Comparison of ENCODE assay signal across 25 cellular contexts in genomic region chr16:67762385-67762784, GRCh38. TPM values are rescaled to one million over a fixed set of nuclear protein-coding genes. Genes with fewer than 3 reads are reported as not detected.
A peak's percentile ranks its signal among the peaks of the same experiment; 100 is the strongest.
DNase-seq lines count a peak whose midpoint lies in the region; ATAC-seq, FAIRE-seq and TF ChIP-seq lines count a peak whose summit lies in the region.
"Had no signal": no experiment of that assay in that cellular context is flagged by ENCODE, and none has a peak within 500 bp of the region (broad histone marks: within the 10 kb centered on the region; RNA-seq: fewer than 3 reads in every experiment).

No MANE protein-coding gene starts in this region.

- no peak overlapping the region for H2AFZ ChIP-seq in H1 (ENCODE audit: low read length)

- H3K18ac ChIP-seq in H1 (ENCODE audit: extremely low read depth, low read length): no peak overlapping the region

- no peak overlapping the region for H3K23ac ChIP-seq in H1 (ENCODE audit: insufficient read length)

- H2BK15ac ChIP-seq in H1 (ENCODE audit: low read length): no peak overlapping the region

- CTCF ChIA-PET in RWPE1 (lab: Yijun Ruan, JAX): interaction anchor here (0.8 kb wide), 1 partner anchor 66 kb away, joined by 5 read pairs; no protein-coding TSS in a partner anchor
- CTCF ChIA-PET in H1 (lab: Charles Lee; ENCODE audit: partially characterized antibody): interaction anchor here (0.6 to 1.1 kb wide), 3 partner anchors 30 to 90 kb away, joined by 3 to 5 read pairs (median 4); no protein-coding TSS in a partner anchor
- CTCF ChIA-PET in Calu3 (lab: Charles Lee): interaction anchor here (1.1 kb wide), 1 partner anchor 14 kb away, joined by 5 read pairs; no protein-coding TSS in a partner anchor

- TF ChIP-seq POLR2A in H1 (IDR thresholded peaks at IDR 0.05; ENCODE audit: control extremely low read depth in 1 of 2, low read depth in 2 of 2, low read length in 2 of 2): no peak

- H4K20me1 ChIP-seq in H1 (replicated peaks in 1 of 2; ENCODE audit: control insufficient read depth in 1 of 2, insufficient read depth in 2 of 2, low read length in 2 of 2): peaks cover 0 to 23% of the 10 kb centered on the region in 2 experiments

- H3K79me1 ChIP-seq in H1 (ENCODE audit: low read depth, low read length): peaks cover 3% of the 10 kb centered on the region; the same call in 1 of the 2 replicates

- TF ChIP-seq RAD21 in H1 (IDR thresholded peaks at IDR 0.05 in 1 of 2, conservative IDR thresholded peaks at IDR 0.05 in 1 of 2; ENCODE audit: low read depth in 2 of 2, low read length in 2 of 2): no peak

- H4K8ac ChIP-seq in H1 (ENCODE audit: extremely low read depth, insufficient read depth, low read length): peak overlapping the region; percentile 42; the same call in 1 of the 2 replicates

- no peak for FAIRE-seq in H1 (lab: Jason Lieb, UNC)
- FAIRE-seq: A204.1, HepG2, RCC 7860 had no signal

- no peak overlapping the region for H2AK5ac ChIP-seq in H1 (ENCODE audit: low read depth, low read length)

- no peaks in the 10 kb centered on the region for H3K27me3 Mint-ChIP-seq in activated T-cell treated with anti-CD3 and anti-CD28 coated beads, Interleukin-2, amount 50 U/mL, for 24 hours
- H3K27me3 Mint-ChIP-seq in nephron progenitor cell (ENCODE audit: low read depth, poor library complexity) (no peaks in the 10 kb centered on the region), Calu3 (ENCODE audit: unreplicated experiment) (no peaks in the 10 kb centered on the region)
- H3K27me3 Mint-ChIP-seq: CD4-positive, alpha-beta T cell had no signal

- no peak overlapping the region for H3K4me3 ChIP-seq in H1 (ENCODE audit: extremely low read depth in 1 of 4, insufficient read depth in 2 of 4, low read depth in 3 of 4, low read length in 4 of 4)
- H3K4me3 ChIP-seq in colonic mucosa: no peak overlapping the region
- H3K4me3 ChIP-seq: BLaER1 had no signal

- no peaks in the 10 kb centered on the region for H3K79me2 ChIP-seq in H1 (ENCODE audit: control insufficient read depth in 1 of 2, insufficient read depth in 2 of 2, low read length in 2 of 2)

- H3K9me3 Mint-ChIP-seq in activated T-cell treated with anti-CD3 and anti-CD28 coated beads, Interleukin-2, amount 50 U/mL, for 24 hours: no peaks in the 10 kb centered on the region
- H3K9me3 Mint-ChIP-seq in nephron progenitor cell: no peaks in the 10 kb centered on the region
- no peaks in the 10 kb centered on the region for H3K9me3 Mint-ChIP-seq in Calu3 (ENCODE audit: low read depth, unreplicated experiment)
- H3K9me3 Mint-ChIP-seq: CD4-positive, alpha-beta T cell had no signal

- H3K56ac ChIP-seq in H1 (replicated peaks; ENCODE audit: insufficient read length, low read depth, low read length): no peak overlapping the region

- H3K36me3 ChIP-seq in H1 (ENCODE audit: control insufficient read depth in 2 of 4, insufficient read depth in 4 of 4, low read length in 3 of 4) (no peaks in the 10 kb centered on the region), colonic mucosa (no peaks in the 10 kb centered on the region)

- H2BK12ac ChIP-seq in H1 (ENCODE audit: low read depth, low read length): no peak overlapping the region

- no peak for TF ChIP-seq EP300 in H1 (IDR thresholded peaks at IDR 0.05; ENCODE audit: borderline replicate concordance in 1 of 2, low read depth in 2 of 2, low read length in 2 of 2)

- no peak overlapping the region for H4K91ac ChIP-seq in H1 (replicated peaks; ENCODE audit: insufficient read length, low read length)

- no peaks in the 10 kb centered on the region for H3K4me1 ChIP-seq in H1 (replicated peaks in 1 of 4; ENCODE audit: control insufficient read depth in 3 of 4, insufficient read depth in 4 of 4, low read length in 3 of 4)
- no peaks in the 10 kb centered on the region for H3K4me1 ChIP-seq in colonic mucosa

- H3K36me3 Mint-ChIP-seq in activated T-cell treated with anti-CD3 and anti-CD28 coated beads, Interleukin-2, amount 50 U/mL, for 24 hours (ENCODE audit: low read depth): peaks cover 44% of the 10 kb centered on the region
- H3K36me3 Mint-ChIP-seq in nephron progenitor cell (ENCODE audit: low read depth): peaks cover 31% of the 10 kb centered on the region
- no peaks in the 10 kb centered on the region for H3K36me3 Mint-ChIP-seq in Calu3 (ENCODE audit: insufficient read depth, unreplicated experiment)

- no peaks in the 10 kb centered on the region for H3K9me3 ChIP-seq in H1 (ENCODE audit: insufficient read depth in 2 of 2, low read depth in 1 of 2, low read length in 1 of 2)
- H3K9me3 ChIP-seq in colonic mucosa: no peaks in the 10 kb centered on the region
- H3K9me3 ChIP-seq: BLaER1 had no signal

- no peak for ATAC-seq in GM18861 (IDR thresholded peaks at IDR 0.05; ENCODE audit: unreplicated experiment)
- ATAC-seq: SK-N-SH treated with all-trans-retinoic acid at 6 μM for 48 hours had no signal

- no peak overlapping the region for H2BK120ac ChIP-seq in H1 (replicated peaks; ENCODE audit: low read depth, low read length)

- no peaks in the 10 kb centered on the region for H3K23me2 ChIP-seq in H1 (ENCODE audit: low read depth, low read length)

- H4K5ac ChIP-seq in H1 (ENCODE audit: insufficient read length, low read depth, low read length): no peak overlapping the region

- H3K4me3 Mint-ChIP-seq in activated T-cell treated with anti-CD3 and anti-CD28 coated beads, Interleukin-2, amount 50 U/mL, for 24 hours: no peak overlapping the region
- no peak overlapping the region for H3K4me3 Mint-ChIP-seq in nephron progenitor cell
- H3K4me3 Mint-ChIP-seq in Calu3 (ENCODE audit: low read depth, unreplicated experiment): no peak overlapping the region
- H3K4me3 Mint-ChIP-seq: CD4-positive, alpha-beta T cell had no signal

- no peak overlapping the region for H3K4me2 ChIP-seq in H1 (ENCODE audit: insufficient read depth in 1 of 2, low read depth in 2 of 2, low read length in 2 of 2)
- H3K4me2 ChIP-seq: BLaER1 had no signal

- no peak overlapping the region for H3K9ac ChIP-seq in H1 (replicated peaks in 1 of 4; ENCODE audit: extremely low read depth in 1 of 4, low read depth in 3 of 4, low read length in 3 of 4)
- H3K9ac ChIP-seq in colonic mucosa (ENCODE audit: low read depth in 2 of 2, low read length in 2 of 2): no peak overlapping the region
- H3K9ac ChIP-seq: BLaER1 had no signal

- no peak overlapping the region for H2BK20ac ChIP-seq in H1 (ENCODE audit: low read length)

- H3K27ac ChIP-seq in RWPE1 (peak overlapping the region; percentile 12; the same call in 1 of the 2 replicates), H1 (ENCODE audit: low read depth, low read length) (no peak overlapping the region), colonic mucosa (no peak overlapping the region)
- H3K27ac ChIP-seq: BLaER1 had no signal

- intact Hi-C loops in colonic mucosa (cut with DNase I) (no loop called here), Calu3 (cut with micrococcal nuclease; ENCODE audit: unreplicated experiment) (no loop called here)

- H2BK5ac ChIP-seq in H1 (ENCODE audit: low read depth, low read length): no peak overlapping the region; the same call in 1 of the 2 replicates

- WGBS in H1 (ENCODE audit: extremely low coverage in 1 of 2, insufficient coverage in 1 of 2, insufficient read length in 1 of 2, insufficient replicate concordance in 2 of 2, low coverage in 1 of 2, low lambda C conversion rate in 2 of 2, missing lambda C conversion rate in 1 of 2), 2 experiments: 86% methylated on average over 2 of the region's 2 CpGs; no CpG with 5 or more reads in 1 of the 2 experiments

- H3K27me3 ChIP-seq in H1 (replicated peaks in 1 of 4; ENCODE audit: control insufficient read depth in 3 of 4, extremely low read depth in 1 of 4, insufficient read depth in 3 of 4, low read length in 3 of 4) (no peaks in the 10 kb centered on the region), colonic mucosa (no peaks in the 10 kb centered on the region)
- H3K27me3 ChIP-seq: BLaER1 had no signal

- no peak for DNase-seq in activated T-cell treated with anti-CD3 and anti-CD28 coated beads, Interleukin-2, amount 50 U/mL, for 24 hours
- no peak for DNase-seq in activated T-cell treated with anti-CD3 and anti-CD28 coated beads, Interleukin-2, amount 50 U/mL, for 48 hours
- DNase-seq in RWPE1 (ENCODE audit: low spot score): no peak
- DNase-seq in H1 (ENCODE audit: low read depth in 1 of 2, low spot score in 2 of 2): no peak
- no peak for DNase-seq in nephron progenitor cell
- DNase-seq in colonic mucosa: no peak
- no peak for DNase-seq in Calu3
- DNase-seq: CD4-positive, alpha-beta T cell; COR-L47; GDM1; H7; Karpas-422; NCI-H1092; NCI-H1417 treated with DMSO at 0.1 percent for 48 hours; NCI-H1694 treated with DMSO at 0.1 percent for 48 hours; NCI-H2081; NCI-H2227 treated with DMSO at 0.1 percent for 48 hours; NCI-H69; OCI-M1 had no signal

- no peak for TF ChIP-seq CTCF in RWPE1 (conservative IDR thresholded peaks at IDR 0.05; ENCODE audit: low read depth)
- TF ChIP-seq CTCF in H1 (IDR thresholded peaks at IDR 0.05; ENCODE audit: control extremely low read depth in 1 of 3, insufficient read depth in 1 of 3, low read depth in 1 of 3, low read length in 3 of 3): no peak
- no peak for TF ChIP-seq CTCF in nephron progenitor cell (IDR thresholded peaks at IDR 0.05)
- no peak for TF ChIP-seq CTCF in colonic mucosa (IDR thresholded peaks at IDR 0.05)
- TF ChIP-seq CTCF in Calu3 (IDR thresholded peaks at IDR 0.05; ENCODE audit: unreplicated experiment): no peak

- H3K4me1 Mint-ChIP-seq in activated T-cell treated with anti-CD3 and anti-CD28 coated beads, Interleukin-2, amount 50 U/mL, for 24 hours (ENCODE audit: low read depth): peaks cover 10% of the 10 kb centered on the region
- H3K4me1 Mint-ChIP-seq in nephron progenitor cell (peaks cover 21% of the 10 kb centered on the region), Calu3 (ENCODE audit: low read depth, unreplicated experiment) (no peaks in the 10 kb centered on the region)

- H3K14ac ChIP-seq in H1 (ENCODE audit: insufficient read length): no peak overlapping the region

- POLR2A ChIA-PET in RWPE1 (lab: Yijun Ruan, JAX; ENCODE audit: low non-redundant PET): no interaction called here
- POLR2A ChIA-PET in H1 (lab: Charles Lee; ENCODE audit: partially characterized antibody): no interaction called here

- no peak overlapping the region for H3K4ac ChIP-seq in H1 (replicated peaks; ENCODE audit: insufficient read length, low read depth, low read length)

- no TSS peak for BruUV-seq in Calu3 (replicated peaks; lab: Mats Ljungman, UMichigan)

- H3K27ac Mint-ChIP-seq in activated T-cell treated with anti-CD3 and anti-CD28 coated beads, Interleukin-2, amount 50 U/mL, for 24 hours: peak overlapping the region; percentile 18
- H3K27ac Mint-ChIP-seq in nephron progenitor cell: peak overlapping the region; percentile 91
- H3K27ac Mint-ChIP-seq in Calu3 (ENCODE audit: unreplicated experiment): no peak overlapping the region
- H3K27ac Mint-ChIP-seq: CD4-positive, alpha-beta T cell had no signal

RNA-seq across cellular contexts. Expression of gene GFOD2, which starts 43.3 kb away (rescaled TPM):
- 33.2 and 35.4 TPM in 2 replicates for total RNA-seq in H1 (2021; fragmentation: NEBNext Ultra II Directional; extraction: Animal tissue kit (Norgen Biotek cat#: 25700))
- 21.4 and 24.5 TPM in 2 replicates for polyA plus RNA-seq in H1 (2011; rRNA removed)
- polyA plus RNA-seq in H1 (2011; cell fraction: cytosol; rRNA removed): 24.8 TPM
- 23.9 TPM for polyA plus RNA-seq in H1 (2011; cell fraction: nucleus; rRNA removed)
- 24.6 to 30.0 TPM (median 28.6 TPM) in 4 replicates for polyA plus RNA-seq in H1 (2012, experiment 1 of 2)
- polyA plus RNA-seq in H1 (2012, experiment 2 of 2): 19.7 TPM
- 18.1 TPM for polyA plus RNA-seq in H1 (2013, experiment 1 of 2)
- polyA plus RNA-seq in H1 (2013, experiment 2 of 2): 17.9 TPM
- polyA minus RNA-seq in H1 (2011; rRNA and poly(A)+ RNA removed): 24.8 and 31.2 TPM in 2 replicates
- polyA minus RNA-seq in H1 (2011; cell fraction: cytosol; rRNA and poly(A)+ RNA removed): 20.7 TPM
- polyA minus RNA-seq in H1 (2011; cell fraction: nucleus; rRNA and poly(A)+ RNA removed): 16.6 TPM
- total RNA-seq in colonic mucosa (10 to 100 TPM; 22.1 to 33.8 TPM), Calu3 (2022) (23.9 and 25.6 TPM in 2 replicates)

RNA-seq across cellular contexts. Expression of gene RANBP10, which starts 44.0 kb away (rescaled TPM):
- 13.8 and 16.8 TPM in 2 replicates for total RNA-seq in H1 (2021; fragmentation: NEBNext Ultra II Directional; extraction: Animal tissue kit (Norgen Biotek cat#: 25700))
- 14.2 and 16.3 TPM in 2 replicates for polyA plus RNA-seq in H1 (2011; rRNA removed)
- 9.9 TPM for polyA plus RNA-seq in H1 (2011; cell fraction: cytosol; rRNA removed)
- polyA plus RNA-seq in H1 (2011; cell fraction: nucleus; rRNA removed): 20.6 TPM
- 10.6 to 12.7 TPM (median 11.3 TPM) in 4 replicates for polyA plus RNA-seq in H1 (2012, experiment 1 of 2)
- polyA plus RNA-seq in H1 (2012, experiment 2 of 2): 7.9 TPM
- polyA plus RNA-seq in H1 (2013, experiment 1 of 2): 7.7 TPM
- polyA plus RNA-seq in H1 (2013, experiment 2 of 2): 7.7 TPM
- polyA minus RNA-seq in H1 (2011; rRNA and poly(A)+ RNA removed): 26.2 and 32.5 TPM in 2 replicates
- polyA minus RNA-seq in H1 (2011; cell fraction: cytosol; rRNA and poly(A)+ RNA removed): 7.8 TPM
- 10.3 TPM for polyA minus RNA-seq in H1 (2011; cell fraction: nucleus; rRNA and poly(A)+ RNA removed)
- total RNA-seq in colonic mucosa (10 to 100 TPM; 14.7 to 22.5 TPM), Calu3 (2022) (25.5 and 28.2 TPM in 2 replicates)

RNA-seq across cellular contexts. Expression of gene TSNAXIP1, which starts 44.3 kb away (rescaled TPM):
- total RNA-seq in H1 (2021; fragmentation: NEBNext Ultra II Directional; extraction: Animal tissue kit (Norgen Biotek cat#: 25700)): 0.37 and 1.3 TPM in 2 replicates
- polyA plus RNA-seq in H1 (2011; rRNA removed): 0.39 and 0.94 TPM in 2 replicates
- 1.2 TPM for polyA plus RNA-seq in H1 (2011; cell fraction: cytosol; rRNA removed)
- 5.5 TPM for polyA plus RNA-seq in H1 (2011; cell fraction: nucleus; rRNA removed)
- polyA plus RNA-seq in H1 (2012, experiment 1 of 2): 1.2 to 1.6 TPM (median 1.3 TPM) in 4 replicates
- polyA plus RNA-seq in H1 (2012, experiment 2 of 2): 0.37 TPM
- polyA plus RNA-seq in H1 (2013, experiment 1 of 2): 0.97 TPM
- 0.74 TPM for polyA plus RNA-seq in H1 (2013, experiment 2 of 2)
- 0.41 TPM in 2 replicates for polyA minus RNA-seq in H1 (2011; rRNA and poly(A)+ RNA removed)
- polyA minus RNA-seq in H1 (2011; cell fraction: cytosol; rRNA and poly(A)+ RNA removed): not detected
- polyA minus RNA-seq in H1 (2011; cell fraction: nucleus; rRNA and poly(A)+ RNA removed): 1.2 TPM
- total RNA-seq in colonic mucosa (under 1 TPM; 0.13 to 0.30 TPM), Calu3 (2022) (1.0 and 1.3 TPM in 2 replicates)
